In genomic region chr1:38815903-38816627, GRCh38 we compare ENCODE assay signal across 1 cellular context.
TF ChIP-seq lines count a peak whose summit lies in the region.

No MANE protein-coding gene starts in this region.

TF ChIP-seq in IMR-90, 13 proteins besides CTCF, POLR2A, EP300 and RAD21 (continued from another document):
- TF ChIP-seq MAZ (IDR thresholded peaks at IDR 0.05; ENCODE audit: borderline replicate concordance, low read depth, low read length), result no peak
- no peak for TF ChIP-seq BHLHE40 (IDR thresholded peaks at IDR 0.05; ENCODE audit: low read depth, low read length)
- no peak for TF ChIP-seq SMC3 (IDR thresholded peaks at IDR 0.05; ENCODE audit: low read depth, low read length)
- no peak for TF ChIP-seq RCOR1 (IDR thresholded peaks at IDR 0.05; ENCODE audit: insufficient replicate concordance, low read length)
- no peak for TF ChIP-seq FOS (IDR thresholded peaks at IDR 0.05; ENCODE audit: low read depth, low read length)
- TF ChIP-seq RFX5 (IDR thresholded peaks at IDR 0.05; ENCODE audit: low read depth, low read length), result no peak
TF ChIP-seq in IMR-90: peak in this region for 0.
